Comparison of ENCODE assay signal across 1 cellular context in genomic region chr13:113296842-113297369, GRCh38.
TF ChIP-seq lines count a peak whose summit lies in the region.

Gene LAMP1, plus strand, starts transcription at chr13:113297239. Its CDS starts 196 bp downstream, at chr13:113297435.

TF ChIP-seq in K562, 482 proteins besides CTCF, POLR2A, EP300 and RAD21 (continued from another document and continues in another):
- TF ChIP-seq FOXJ3 (CRISPR knock-in tag; IDR thresholded peaks at IDR 0.05) (no peak), ADNP (tag; IDR thresholded peaks at IDR 0.05) (no peak), ZNF347 (CRISPR knock-in tag; IDR thresholded peaks at IDR 0.05; ENCODE audit: low read depth) (no peak), EP400 (IDR thresholded peaks at IDR 0.05) (peak; percentile 89), MCM3 (IDR thresholded peaks at IDR 0.05) (no peak), ZNF217 (CRISPR knock-in tag; IDR thresholded peaks at IDR 0.05) (0 out of 2 replicates have a peak, but pooled peaks have one; percentile 34), ZNF444 (CRISPR knock-in tag; IDR thresholded peaks at IDR 0.05) (no peak), L3MBTL2 (IDR thresholded peaks at IDR 0.05) (peak; percentile 99), THAP12 (CRISPR knock-in tag; IDR thresholded peaks at IDR 0.05) (no peak), DACH1 (IDR thresholded peaks at IDR 0.05; ENCODE audit: partially characterized antibody) (peak; percentile 31), ZBED1 (IDR thresholded peaks at IDR 0.05) (no peak), ARID2 (IDR thresholded peaks at IDR 0.05) (no peak), E2F1 (CRISPR knock-in tag; IDR thresholded peaks at IDR 0.05) (peak; percentile 88; the same call in 1 of the 2 replicates), NCOA4 (IDR thresholded peaks at IDR 0.05; ENCODE audit: partially characterized antibody) (peak; percentile 35), KLF13 (tag; IDR thresholded peaks at IDR 0.05; ENCODE audit: borderline replicate concordance, low read depth) (no peak), EGR1 (conservative IDR thresholded peaks at IDR 0.05) (peak; percentile 80), POLR2AphosphoS5 (IDR thresholded peaks at IDR 0.05; ENCODE audit: control insufficient read depth, insufficient read depth, low read depth, low read length) (no peak), PHF21A (IDR thresholded peaks at IDR 0.05; ENCODE audit: borderline replicate concordance, low read depth) (no peak), NELFE (IDR thresholded peaks at IDR 0.05; ENCODE audit: insufficient read depth, insufficient read length) (no peak), STAG1 (CRISPR knock-in tag; IDR thresholded peaks at IDR 0.05; ENCODE audit: borderline replicate concordance) (peak; percentile 57; the same call in 1 of the 2 replicates), FOXP1 (CRISPR knock-in tag; IDR thresholded peaks at IDR 0.05) (peak; percentile 98), RBFOX2 (IDR thresholded peaks at IDR 0.05; ENCODE audit: low read depth, low read length) (peak; percentile 81), SMAD2 (IDR thresholded peaks at IDR 0.05; ENCODE audit: low read depth, low read length) (no peak), TARDBP (IDR thresholded peaks at IDR 0.05) (peak; percentile 70; the same call in 1 of the 2 replicates), RCOR1 (IDR thresholded peaks at IDR 0.05; ENCODE audit: borderline replicate concordance in 1 of 2, low read depth in 2 of 2, low read length in 2 of 2) (peak in 1 of 2 experiments; percentile 94; a peak in 2 of 4 replicates), ZNF449 (CRISPR knock-in tag; IDR thresholded peaks at IDR 0.05) (no peak), HMG20B (CRISPR knock-in tag; IDR thresholded peaks at IDR 0.05) (no peak), BMI1 (IDR thresholded peaks at IDR 0.05; ENCODE audit: low read length) (no peak), EZH2 (IDR thresholded peaks at IDR 0.05; ENCODE audit: borderline replicate concordance, low read depth, low read length) (no peak), NFXL1 (CRISPR knock-in tag; IDR thresholded peaks at IDR 0.05) (no peak), MYC (IDR thresholded peaks at IDR 0.05; ENCODE audit: low read depth, low read length) (peak; percentile 87), MYC (CRISPR knock-in tag; IDR thresholded peaks at IDR 0.05; ENCODE audit: borderline replicate concordance, low read depth) (peak; percentile 61; the same call in 1 of the 2 replicates), U2AF2 (optimal IDR thresholded peaks at IDR 0.05; ENCODE audit: low read depth, low read length) (no peak), HOMEZ (CRISPR knock-in tag; IDR thresholded peaks at IDR 0.05) (0 out of 2 replicates have a peak, but pooled peaks have one; percentile 63), SIN3A (IDR thresholded peaks at IDR 0.05; ENCODE audit: borderline replicate concordance in 2 of 2, control insufficient read depth in 1 of 2, low read depth in 2 of 2, low read length in 2 of 2) (peak; percentile 95 to 96), ZNF511 (CRISPR knock-in tag; IDR thresholded peaks at IDR 0.05) (peak; percentile 94), CHAMP1 (IDR thresholded peaks at IDR 0.05) (peak; percentile 83), ZNF174 (CRISPR knock-in tag; IDR thresholded peaks at IDR 0.05) (no peak), ZNF23 (CRISPR knock-in tag; IDR thresholded peaks at IDR 0.05) (no peak), KLF1 (tag; IDR thresholded peaks at IDR 0.05) (peak; percentile 72; the same call in 1 of the 2 replicates), THRAP3 (IDR thresholded peaks at IDR 0.05; ENCODE audit: borderline replicate concordance) (no peak), HDAC6 (IDR thresholded peaks at IDR 0.05; ENCODE audit: low read depth, low read length) (no peak), TEAD2 (tag; IDR thresholded peaks at IDR 0.05) (no peak), ZNF584 (CRISPR knock-in tag; IDR thresholded peaks at IDR 0.05; ENCODE audit: low read depth) (no peak; the same call in 1 of the 2 replicates), SMARCC2 (IDR thresholded peaks at IDR 0.05; ENCODE audit: low read depth) (no peak), RBM22 (IDR thresholded peaks at IDR 0.05; ENCODE audit: low read depth, low read length, poor library complexity, severe bottlenecking) (no peak), NCOR1 (IDR thresholded peaks at IDR 0.05) (peak; percentile 52; the same call in 1 of the 2 replicates), POLR2AphosphoS2 (IDR thresholded peaks at IDR 0.05; ENCODE audit: low read length) (no peak), E4F1 (CRISPR knock-in tag; IDR thresholded peaks at IDR 0.05; ENCODE audit: borderline replicate concordance) (no peak), RBBP5 (IDR thresholded peaks at IDR 0.05; ENCODE audit: borderline replicate concordance, insufficient read depth, low read length, poor library complexity, severe bottlenecking) (peak; percentile 79), ID3 (CRISPR knock-in tag; IDR thresholded peaks at IDR 0.05) (no peak), ID3 (tag; IDR thresholded peaks at IDR 0.05) (peak; percentile 69)
- TF ChIP-seq, protein P1, sequence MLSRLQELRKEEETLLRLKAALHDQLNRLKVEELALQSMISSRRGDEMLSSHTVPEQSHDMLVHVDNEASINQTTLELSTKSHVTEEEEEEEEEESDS (CRISPR knock-in tag; IDR thresholded peaks at IDR 0.05), result no peak
- TF ChIP-seq, protein P2, sequence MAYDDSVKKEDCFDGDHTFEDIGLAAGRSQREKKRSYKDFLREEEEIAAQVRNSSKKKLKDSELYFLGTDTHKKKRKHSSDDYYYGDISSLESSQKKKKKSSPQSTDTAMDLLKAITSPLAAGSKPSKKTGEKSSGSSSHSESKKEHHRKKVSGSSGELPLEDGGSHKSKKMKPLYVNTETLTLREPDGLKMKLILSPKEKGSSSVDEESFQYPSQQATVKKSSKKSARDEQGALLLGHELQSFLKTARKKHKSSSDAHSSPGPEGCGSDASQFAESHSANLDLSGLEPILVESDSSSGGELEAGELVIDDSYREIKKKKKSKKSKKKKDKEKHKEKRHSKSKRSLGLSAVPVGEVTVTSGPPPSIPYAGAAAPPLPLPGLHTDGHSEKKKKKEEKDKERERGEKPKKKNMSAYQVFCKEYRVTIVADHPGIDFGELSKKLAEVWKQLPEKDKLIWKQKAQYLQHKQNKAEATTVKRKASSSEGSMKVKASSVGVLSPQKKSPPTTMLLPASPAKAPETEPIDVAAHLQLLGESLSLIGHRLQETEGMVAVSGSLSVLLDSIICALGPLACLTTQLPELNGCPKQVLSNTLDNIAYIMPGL (CRISPR knock-in tag; IDR thresholded peaks at IDR 0.05), result peak; percentile 95
- TF ChIP-seq, protein P3, sequence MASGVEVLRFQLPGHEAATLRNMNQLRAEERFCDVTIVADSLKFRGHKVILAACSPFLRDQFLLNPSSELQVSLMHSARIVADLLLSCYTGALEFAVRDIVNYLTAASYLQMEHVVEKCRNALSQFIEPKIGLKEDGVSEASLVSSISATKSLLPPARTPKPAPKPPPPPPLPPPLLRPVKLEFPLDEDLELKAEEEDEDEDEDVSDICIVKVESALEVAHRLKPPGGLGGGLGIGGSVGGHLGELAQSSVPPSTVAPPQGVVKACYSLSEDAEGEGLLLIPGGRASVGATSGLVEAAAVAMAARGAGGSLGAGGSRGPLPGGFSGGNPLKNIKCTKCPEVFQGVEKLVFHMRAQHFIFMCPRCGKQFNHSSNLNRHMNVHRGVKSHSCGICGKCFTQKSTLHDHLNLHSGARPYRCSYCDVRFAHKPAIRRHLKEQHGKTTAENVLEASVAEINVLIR (CRISPR knock-in tag; IDR thresholded peaks at IDR 0.05), result peak; percentile 68
